24 cellular contexts compared by ENCODE assay signal in genomic region chr3:152860736-152861135, GRCh38. TPM values are rescaled to one million over a fixed set of nuclear protein-coding genes. Genes with fewer than 3 reads are reported as not detected.
DNase-seq lines count a peak whose midpoint lies in the region; ATAC-seq, FAIRE-seq and TF ChIP-seq lines count a peak whose summit lies in the region.
"Had no signal": no experiment of that assay in that cellular context is flagged by ENCODE, and none has a peak within 500 bp of the region (broad histone marks: within the 10 kb centered on the region; RNA-seq: fewer than 3 reads in every experiment).

No MANE protein-coding gene starts in this region.

- H3K23me2 ChIP-seq in H1 (ENCODE audit: low read depth, low read length), result no peaks in the 10 kb centered on the region

- H3K27ac ChIP-seq in HCT116 (ENCODE audit: low read depth, low read length), result no peak overlapping the region
- no peak overlapping the region for H3K27ac ChIP-seq in H1 (ENCODE audit: low read depth, low read length)
- H3K27ac ChIP-seq in lower lobe of right lung, result no peak overlapping the region
- H3K27ac ChIP-seq in tibial nerve, result no peak overlapping the region
- H3K27ac ChIP-seq in esophagus muscularis mucosa (replicated peaks in 1 of 4), result no peak overlapping the region
- H3K27ac ChIP-seq: A549; BLaER1 treated with 17β-estradiol and CSF1 and Interleukin-3, amounts not matched to agents 10 nM and 100 nM had no signal

- H2BK12ac ChIP-seq in H1 (ENCODE audit: low read depth, low read length), result no peak overlapping the region

- no peak overlapping the region for H2BK5ac ChIP-seq in H1 (ENCODE audit: low read depth, low read length)

- no peak overlapping the region for H4K91ac ChIP-seq in H1 (replicated peaks; ENCODE audit: insufficient read length, low read length)

- H3K79me2 ChIP-seq in HCT116 (ENCODE audit: insufficient read depth, low read length) (no peaks in the 10 kb centered on the region), H1 (ENCODE audit: control insufficient read depth in 1 of 2, insufficient read depth in 2 of 2, low read length in 2 of 2) (no peaks in the 10 kb centered on the region)

- DNase-seq in HCT116 (ENCODE audit: low read depth, low spot score) (no peak), H1 (ENCODE audit: low read depth in 1 of 2, low spot score in 2 of 2) (no peak), lower lobe of right lung (no peak), tibial nerve (ENCODE audit: low spot score in 2 of 2) (no peak), NCI-H1105 treated with DMSO at 0.1 percent for 48 hours (lab: John Stamatoyannopoulos, UW) (no peak), esophagus muscularis mucosa (ENCODE audit: extremely low spot score) (no peak), left lobe of liver (ENCODE audit: low spot score) (no peak)
- DNase-seq: 8988T; ACHN; AML-193; BE2C; Calu3; CD4-positive, alpha-beta memory T cell; COR-L47; DMS53; DMS79 treated with DMSO at 0.1 percent for 48 hours; GF-D8 had no signal

- no peaks in the 10 kb centered on the region for H3K36me3 ChIP-seq in HCT116 (ENCODE audit: control insufficient read depth in 1 of 2, insufficient read depth in 2 of 2, low read length in 2 of 2)
- no peaks in the 10 kb centered on the region for H3K36me3 ChIP-seq in H1 (ENCODE audit: control insufficient read depth in 2 of 4, insufficient read depth in 4 of 4, low read length in 3 of 4)
- no peaks in the 10 kb centered on the region for H3K36me3 ChIP-seq in lower lobe of right lung
- H3K36me3 ChIP-seq in tibial nerve, result no peaks in the 10 kb centered on the region
- no peaks in the 10 kb centered on the region for H3K36me3 ChIP-seq in esophagus muscularis mucosa
- H3K36me3 ChIP-seq: BE2C; BLaER1 treated with 17β-estradiol and CSF1 and Interleukin-3, amounts not matched to agents 10 nM and 100 nM; HAP-1 had no signal

- H2BK120ac ChIP-seq in H1 (replicated peaks; ENCODE audit: low read depth, low read length), result no peak overlapping the region

- no peaks in the 10 kb centered on the region for H3K79me1 ChIP-seq in H1 (ENCODE audit: low read depth, low read length)

- no peak overlapping the region for H4K5ac ChIP-seq in H1 (ENCODE audit: insufficient read length, low read depth, low read length)

- TF ChIP-seq CTCF in HCT116 (IDR thresholded peaks at IDR 0.05 in 2 of 3, conservative IDR thresholded peaks at IDR 0.05 in 1 of 3; ENCODE audit: borderline replicate concordance in 1 of 3, insufficient read depth in 1 of 3, low read depth in 2 of 3, low read length in 2 of 3), result no peak
- no peak for TF ChIP-seq CTCF in H1 (IDR thresholded peaks at IDR 0.05; ENCODE audit: control extremely low read depth in 1 of 3, insufficient read depth in 1 of 3, low read depth in 1 of 3, low read length in 3 of 3)
- no peak for TF ChIP-seq CTCF in lower lobe of right lung (IDR thresholded peaks at IDR 0.05)
- TF ChIP-seq CTCF in tibial nerve (IDR thresholded peaks at IDR 0.05), result no peak
- no peak for TF ChIP-seq CTCF in esophagus muscularis mucosa (IDR thresholded peaks at IDR 0.05)

- H3K4me3 ChIP-seq in HCT116 (replicated peaks in 1 of 2; ENCODE audit: low read depth in 1 of 2, low read length in 2 of 2) (no peak overlapping the region), H1 (ENCODE audit: extremely low read depth in 1 of 4, insufficient read depth in 2 of 4, low read depth in 3 of 4, low read length in 4 of 4) (no peak overlapping the region), lower lobe of right lung (no peak overlapping the region), tibial nerve (no peak overlapping the region), esophagus muscularis mucosa (no peak overlapping the region)
- H3K4me3 ChIP-seq: A549; BLaER1 treated with 17β-estradiol and CSF1 and Interleukin-3, amounts not matched to agents 10 nM and 100 nM; GM23338; HAP-1 had no signal

- no peaks in the 10 kb centered on the region for H3K27me3 ChIP-seq in HCT116 (ENCODE audit: insufficient read depth, low read length)
- H3K27me3 ChIP-seq in H1 (replicated peaks in 1 of 4; ENCODE audit: control insufficient read depth in 3 of 4, extremely low read depth in 1 of 4, insufficient read depth in 3 of 4, low read length in 3 of 4), result no peaks in the 10 kb centered on the region
- no peaks in the 10 kb centered on the region for H3K27me3 ChIP-seq in lower lobe of right lung (ENCODE audit: low read depth)
- no peaks in the 10 kb centered on the region for H3K27me3 ChIP-seq in tibial nerve
- H3K27me3 ChIP-seq in esophagus muscularis mucosa, result no peaks in the 10 kb centered on the region
- H3K27me3 ChIP-seq: BE2C; BLaER1 treated with 17β-estradiol and CSF1 and Interleukin-3, amounts not matched to agents 10 nM and 100 nM had no signal

- H3K4ac ChIP-seq in H1 (replicated peaks; ENCODE audit: insufficient read length, low read depth, low read length), result no peak overlapping the region

- H2AK5ac ChIP-seq in H1 (ENCODE audit: low read depth, low read length), result no peak overlapping the region

- peak overlapping the region; percentile 25 for H2AFZ ChIP-seq in HCT116 (ENCODE audit: low read depth, low read length, poor library complexity, severe bottlenecking)
- no peak overlapping the region for H2AFZ ChIP-seq in H1 (ENCODE audit: low read length)
- H2AFZ ChIP-seq: GM23338 had no signal

- intact Hi-C loops in HCT116 (cut with micrococcal nuclease), result no loop called here
- intact Hi-C loops in lower lobe of right lung (cut with DNase I), result no loop called here
- intact Hi-C loops in esophagus muscularis mucosa (cut with DNase I), result no loop called here

- no peak overlapping the region for H3K23ac ChIP-seq in H1 (ENCODE audit: insufficient read length)

- FAIRE-seq in H1 (lab: Jason Lieb, UNC), result no peak
- FAIRE-seq: A549, GM18507, H54 had no signal

- 81% methylated on average over 1 of the region's 1 CpG; no CpG with 5 or more reads in 1 of the 2 experiments for WGBS in H1 (ENCODE audit: extremely low coverage in 1 of 2, insufficient coverage in 1 of 2, insufficient read length in 1 of 2, insufficient replicate concordance in 2 of 2, low coverage in 1 of 2, low lambda C conversion rate in 2 of 2, missing lambda C conversion rate in 1 of 2), 2 experiments
- 95 to 96% methylated on average over 1 of the region's 1 CpG for WGBS in tibial nerve, 2 donors
- 93% methylated on average over 1 of the region's 1 CpG for WGBS in esophagus muscularis mucosa

- TF ChIP-seq POLR2A in HCT116 (IDR thresholded peaks at IDR 0.05; ENCODE audit: borderline replicate concordance, extremely low read depth, insufficient read depth, insufficient read length), result no peak
- TF ChIP-seq POLR2A in H1 (IDR thresholded peaks at IDR 0.05; ENCODE audit: control extremely low read depth in 1 of 2, low read depth in 2 of 2, low read length in 2 of 2), result no peak
- no peak for TF ChIP-seq POLR2A in tibial nerve (IDR thresholded peaks at IDR 0.05)
- no peak for TF ChIP-seq POLR2A in esophagus muscularis mucosa (IDR thresholded peaks at IDR 0.05; ENCODE audit: low read depth)

- H2BK20ac ChIP-seq in H1 (ENCODE audit: low read length), result no peak overlapping the region

- peak overlapping the region; percentile 62; the same call in 1 of the 2 replicates for H3K18ac ChIP-seq in H1 (ENCODE audit: extremely low read depth, low read length)

- no peak for ATAC-seq in HCT116
- ATAC-seq in lower lobe of right lung, result peak; percentile 34 to 42
- no peak for ATAC-seq in left lobe of liver
- ATAC-seq: A549, GM23338 had no signal

- RAD21 ChIA-PET in HCT116 (lab: Charles Lee; ENCODE audit: low non-redundant PET in 1 of 2, low total read pairs in 2 of 2, uncharacterized antibody in 2 of 2, unreplicated experiment in 2 of 2), result no interaction called here

- CTCF ChIA-PET in HCT116 (lab: Charles Lee), result no interaction called here
- CTCF ChIA-PET in H1 (lab: Charles Lee; ENCODE audit: partially characterized antibody), result no interaction called here

- H4K20me1 ChIP-seq in HCT116 (ENCODE audit: insufficient read depth), result no peaks in the 10 kb centered on the region
- H4K20me1 ChIP-seq in H1 (replicated peaks in 1 of 2; ENCODE audit: control insufficient read depth in 1 of 2, insufficient read depth in 2 of 2, low read length in 2 of 2), result no peaks in the 10 kb centered on the region
- H4K20me1 ChIP-seq: BLaER1 treated with 17β-estradiol and CSF1 and Interleukin-3, amounts not matched to agents 10 nM and 100 nM had no signal

- H3K9ac ChIP-seq in HCT116 (ENCODE audit: low read length), result no peak overlapping the region
- no peak overlapping the region for H3K9ac ChIP-seq in H1 (replicated peaks in 1 of 4; ENCODE audit: extremely low read depth in 1 of 4, low read depth in 3 of 4, low read length in 3 of 4)
- H3K9ac ChIP-seq: BLaER1 treated with 17β-estradiol and CSF1 and Interleukin-3, amounts not matched to agents 10 nM and 100 nM had no signal

- H3K56ac ChIP-seq in H1 (replicated peaks; ENCODE audit: insufficient read length, low read depth, low read length), result no peak overlapping the region

- BruUV-seq in HCT116 (replicated peaks; lab: Mats Ljungman, UMichigan), result no TSS peak

- no peak overlapping the region for H3K4me2 ChIP-seq in HCT116 (ENCODE audit: low read length)
- H3K4me2 ChIP-seq in H1 (ENCODE audit: insufficient read depth in 1 of 2, low read depth in 2 of 2, low read length in 2 of 2), result no peak overlapping the region
- H3K4me2 ChIP-seq: A549; BLaER1 treated with 17β-estradiol and CSF1 and Interleukin-3, amounts not matched to agents 10 nM and 100 nM; GM23338 had no signal

- H2BK15ac ChIP-seq in H1 (ENCODE audit: low read length), result no peak overlapping the region

- POLR2A ChIA-PET in HCT116 (lab: Charles Lee), result no interaction called here
- POLR2A ChIA-PET in H1 (lab: Charles Lee; ENCODE audit: partially characterized antibody), result no interaction called here

- H3K4me1 ChIP-seq in HCT116 (ENCODE audit: control insufficient read depth in 1 of 2, insufficient read depth in 2 of 2, low read length in 2 of 2), result no peaks in the 10 kb centered on the region
- H3K4me1 ChIP-seq in H1 (replicated peaks in 1 of 4; ENCODE audit: control insufficient read depth in 3 of 4, insufficient read depth in 4 of 4, low read length in 3 of 4), result no peaks in the 10 kb centered on the region
- no peaks in the 10 kb centered on the region for H3K4me1 ChIP-seq in lower lobe of right lung
- peaks cover 0 to 11% (median 0%) of the 10 kb centered on the region in 4 donors for H3K4me1 ChIP-seq in tibial nerve
- peaks cover 0 to 4% (median 2%) of the 10 kb centered on the region in 4 donors for H3K4me1 ChIP-seq in esophagus muscularis mucosa
- H3K4me1 ChIP-seq: A549, BE2C, HAP-1 had no signal

- TF ChIP-seq RAD21 in HCT116 (IDR thresholded peaks at IDR 0.05; ENCODE audit: low read depth) (no peak), H1 (IDR thresholded peaks at IDR 0.05 in 1 of 2, conservative IDR thresholded peaks at IDR 0.05 in 1 of 2; ENCODE audit: low read depth in 2 of 2, low read length in 2 of 2) (no peak)

- no peak overlapping the region for H4K8ac ChIP-seq in H1 (ENCODE audit: extremely low read depth, insufficient read depth, low read length)

- H3K9me3 ChIP-seq in HCT116 (ENCODE audit: control insufficient read depth in 1 of 2, insufficient read depth in 1 of 2, low read depth in 1 of 2, low read length in 2 of 2), result no peaks in the 10 kb centered on the region
- H3K9me3 ChIP-seq in H1 (ENCODE audit: insufficient read depth in 2 of 2, low read depth in 1 of 2, low read length in 1 of 2), result no peaks in the 10 kb centered on the region
- H3K9me3 ChIP-seq in lower lobe of right lung, result no peaks in the 10 kb centered on the region
- no peaks in the 10 kb centered on the region for H3K9me3 ChIP-seq in tibial nerve
- H3K9me3 ChIP-seq in esophagus muscularis mucosa, result no peaks in the 10 kb centered on the region
- H3K9me3 ChIP-seq: A549; BE2C; BLaER1 treated with 17β-estradiol and CSF1 and Interleukin-3, amounts not matched to agents 10 nM and 100 nM; HAP-1 had no signal

- no peaks in the 10 kb centered on the region for H3K9me2 ChIP-seq in HCT116 (ENCODE audit: insufficient read depth)

- TF ChIP-seq EP300 in H1 (IDR thresholded peaks at IDR 0.05; ENCODE audit: borderline replicate concordance in 1 of 2, low read depth in 2 of 2, low read length in 2 of 2), result no peak
- no peak for TF ChIP-seq EP300 in tibial nerve (IDR thresholded peaks at IDR 0.05)
- no peak for TF ChIP-seq EP300 in esophagus muscularis mucosa (IDR thresholded peaks at IDR 0.05)

- no peak overlapping the region for H3K14ac ChIP-seq in H1 (ENCODE audit: insufficient read length)

RNA-seq across cellular contexts. Expression of gene P2RY1, which starts 25.8 kb away (rescaled TPM):
- total RNA-seq in HCT116 (2021; ENCODE audit: unreplicated experiment) (1.7 TPM), lower lobe of right lung (19.8 TPM), tibial nerve (1 to 10 TPM; 6.7 to 8.4 (median 7.9) TPM), esophagus muscularis mucosa (1 to 10 TPM; 1.7 to 3.3 (median 2.6) TPM), left lobe of liver (1.1 TPM)
- 0.36 and 0.64 TPM in 2 replicates for polyA plus RNA-seq in HCT116 (2012)
- 25.2 and 28.3 TPM in 2 replicates for total RNA-seq in H1 (2021; fragmentation: NEBNext Ultra II Directional; extraction: Animal tissue kit (Norgen Biotek cat#: 25700))
- 6.5 and 6.8 TPM in 2 replicates for polyA plus RNA-seq in H1 (2011; rRNA removed)
- 7.3 TPM for polyA plus RNA-seq in H1 (2011; cell fraction: cytosol; rRNA removed)
- polyA plus RNA-seq in H1 (2011; cell fraction: nucleus; rRNA removed), result 8.2 TPM
- 6.6 to 12.8 TPM (median 8.4 TPM) in 4 replicates for polyA plus RNA-seq in H1 (2012, experiment 1 of 2)
- polyA plus RNA-seq in H1 (2012, experiment 2 of 2), result 0.85 TPM
- 31.6 TPM for polyA plus RNA-seq in H1 (2013, experiment 1 of 2)
- polyA plus RNA-seq in H1 (2013, experiment 2 of 2), result 31.9 TPM
- 18.1 and 23.0 TPM in 2 replicates for polyA minus RNA-seq in H1 (2011; rRNA and poly(A)+ RNA removed)
- polyA minus RNA-seq in H1 (2011; cell fraction: cytosol; rRNA and poly(A)+ RNA removed), result 13.9 TPM
- polyA minus RNA-seq in H1 (2011; cell fraction: nucleus; rRNA and poly(A)+ RNA removed), result 30.6 TPM
- total RNA-seq: G401 had no signal
- polyA plus RNA-seq: CD4-positive, alpha-beta memory T cell had no signal

Comparison
In these comparisons a context has a peak if more than half of its experiments do, and no peak if none do; other contexts are left out.
1. ATAC-seq: peak in lower lobe of right lung (2 of 2); none in HCT116 (single experiment) and left lobe of liver (single experiment).